ENCODE assay signal across 27 cellular contexts in genomic region chr1:232942413-232943294, GRCh38.
"Had no signal": no experiment of that assay in that cellular context is flagged by ENCODE, and none has a peak within 500 bp of the region (broad histone marks: within the 10 kb centered on the region; RNA-seq: fewer than 3 reads in every experiment).

No MANE protein-coding gene starts in this region.

- H3K9me3 ChIP-seq: ovary, prostate gland, testis, transverse colon had no signal

- H3K9me3 Mint-ChIP-seq: activated naive CD4-positive, alpha-beta T cell treated with anti-CD3 and anti-CD28 coated beads for 36 hours; activated naive CD8-positive, alpha-beta T cell treated with anti-CD3 and anti-CD28 coated beads, Interleukin-2, amount 10 ng/mL, durations not matched to agents 7 days and 5 days; central memory CD8-positive, alpha-beta T cell; endodermal cell; naive thymus-derived CD8-positive, alpha-beta T cell; stimulated activated naive B cell treated with anti-CD40 and anti-IgM and Interleukin-4, amounts not matched to agents 10 μg/mL and 1 μg/mL and 100 μg/mL, for 72 hours had no signal

- ATAC-seq: esophagus mucosa, left colon, T-helper 17 cell, WTC11 had no signal

- DNase-seq: activated CD4-positive, alpha-beta T cell treated with anti-CD3 and anti-CD28 coated beads for 1 hour; activated CD8-positive, alpha-beta memory T cell treated with anti-CD3 and anti-CD28 coated beads for 24 hours; activated effector memory CD4-positive, alpha-beta T cell treated with anti-CD3 and anti-CD28 coated beads, Interleukin-2, amount 50 U/mL, for 16 hours; activated naive CD4-positive, alpha-beta T cell treated with anti-CD3 and anti-CD28 coated beads for 36 hours; activated naive CD8-positive, alpha-beta T cell treated with anti-CD3 and anti-CD28 coated beads, Interleukin-2, amount 10 ng/mL, durations not matched to agents 7 days and 5 days; amniotic stem cell; endodermal cell; foreskin fibroblast; head of caudate nucleus; hippocampal formation; left colon; midbrain; ovary; retina; stimulated activated CD4-positive, alpha-beta T cell treated with anti-CD3 and anti-CD28 coated beads, Interleukin-15, amount 100 ng/mL, for 24 hours; stimulated activated naive B cell treated with anti-CD40 and anti-IgM and Interleukin-4, amounts not matched to agents 10 μg/mL and 1 μg/mL and 100 μg/mL, for 72 hours; T-helper 17 cell; T1000; testis; transverse colon had no signal

- H3K4me2 ChIP-seq: smooth muscle cell had no signal

- H3K27me3 Mint-ChIP-seq: central memory CD8-positive, alpha-beta T cell; dendritic cell treated with granulocyte-macrophage colony-stimulating factor and Interleukin-4, amounts not matched to agents 40 ng/mL and 50 ng/mL, for 4 days had no signal

- H3K27ac Mint-ChIP-seq: activated naive CD4-positive, alpha-beta T cell treated with anti-CD3 and anti-CD28 coated beads for 36 hours; dendritic cell treated with granulocyte-macrophage colony-stimulating factor and Interleukin-4, amounts not matched to agents 40 ng/mL and 50 ng/mL, for 4 days; endodermal cell; WTC11 had no signal

- H3K36me3 Mint-ChIP-seq: activated naive CD8-positive, alpha-beta T cell treated with anti-CD3 and anti-CD28 coated beads, Interleukin-2, amount 10 ng/mL, durations not matched to agents 7 days and 5 days; naive thymus-derived CD8-positive, alpha-beta T cell; stimulated activated naive B cell treated with anti-CD40 and anti-IgM and Interleukin-4, amounts not matched to agents 10 μg/mL and 1 μg/mL and 100 μg/mL, for 72 hours; WTC11 had no signal

- H3K4me3 ChIP-seq: ovary, prostate gland, smooth muscle cell, testis, transverse colon had no signal

- H3K4me3 Mint-ChIP-seq: activated naive CD4-positive, alpha-beta T cell treated with anti-CD3 and anti-CD28 coated beads for 36 hours; activated naive CD8-positive, alpha-beta T cell treated with anti-CD3 and anti-CD28 coated beads, Interleukin-2, amount 10 ng/mL, durations not matched to agents 7 days and 5 days; central memory CD8-positive, alpha-beta T cell; dendritic cell treated with granulocyte-macrophage colony-stimulating factor and Interleukin-4, amounts not matched to agents 40 ng/mL and 50 ng/mL, for 4 days; endodermal cell; T-helper 17 cell; WTC11 had no signal

- H3K4me1 ChIP-seq: prostate gland, testis, transverse colon had no signal

- H3K27me3 ChIP-seq: ovary, testis, transverse colon had no signal

- H3K36me3 ChIP-seq: ovary, prostate gland, transverse colon had no signal

- H3K27ac ChIP-seq: ovary, prostate gland, testis, transverse colon had no signal
